Comparison of ENCODE assay signal across 13 cellular contexts in genomic region chr11:113477321-113477720, GRCh38. TPM values are rescaled to one million over a fixed set of nuclear protein-coding genes. Genes with fewer than 3 reads are reported as not detected.
A peak's percentile ranks its signal among the peaks of the same experiment; 100 is the strongest.
DNase-seq lines count a peak whose midpoint lies in the region; ATAC-seq and TF ChIP-seq lines count a peak whose summit lies in the region.
"Had no signal": no experiment of that assay in that cellular context is flagged by ENCODE, and none has a peak within 500 bp of the region (broad histone marks: within the 10 kb centered on the region; RNA-seq: fewer than 3 reads in every experiment).

No MANE protein-coding gene starts in this region.

- H3K4me1 Mint-ChIP-seq in CD4-positive, alpha-beta T cell (ENCODE audit: low read depth): peaks cover 4% of the 10 kb centered on the region

- intact Hi-C loops in CD4-positive, alpha-beta T cell (cut with DNase I, micrococcal nuclease): no loop called here

- no peak for ATAC-seq in CD4-positive, alpha-beta T cell (ENCODE audit: poor library complexity)
- ATAC-seq in HG03025 (IDR thresholded peaks at IDR 0.05; ENCODE audit: low FRiP score, unreplicated experiment): no peak
- ATAC-seq: right cardiac atrium, T-cell had no signal

- no peaks in the 10 kb centered on the region for H3K9me3 Mint-ChIP-seq in CD4-positive, alpha-beta T cell
- H3K9me3 Mint-ChIP-seq: central memory CD8-positive, alpha-beta T cell; T-cell had no signal

- CTCF ChIA-PET in CD4-positive, alpha-beta T cell (lab: Charles Lee): no interaction called here

- H3K27ac ChIP-seq in CD4-positive, alpha-beta T cell (ENCODE audit: low read depth, low read length): no peak overlapping the region
- H3K27ac ChIP-seq: esophagus muscularis mucosa had no signal

- POLR2A ChIA-PET in CD4-positive, alpha-beta T cell (lab: Charles Lee): no interaction called here

- H3K27ac Mint-ChIP-seq in CD4-positive, alpha-beta T cell: no peak overlapping the region

- no peaks in the 10 kb centered on the region for H3K9me3 ChIP-seq in CD4-positive, alpha-beta T cell (ENCODE audit: control insufficient read depth, low read length)
- H3K9me3 ChIP-seq: esophagus muscularis mucosa had no signal

- H3K27me3 Mint-ChIP-seq in CD4-positive, alpha-beta T cell: peaks cover 87% of the 10 kb centered on the region

- H3K27me3 ChIP-seq in CD4-positive, alpha-beta T cell (ENCODE audit: control insufficient read depth, insufficient read depth, low read length): peaks cover 57% of the 10 kb centered on the region

- no peak overlapping the region for H3K4me3 Mint-ChIP-seq in CD4-positive, alpha-beta T cell
- H3K4me3 Mint-ChIP-seq: central memory CD8-positive, alpha-beta T cell; T-cell had no signal

- no peaks in the 10 kb centered on the region for H3K36me3 Mint-ChIP-seq in CD4-positive, alpha-beta T cell (ENCODE audit: low read depth)
- H3K36me3 Mint-ChIP-seq: T-cell had no signal

- DNase-seq in GM10266 (ENCODE audit: extremely low spot score): no peak
- DNase-seq in NCI-H1694 treated with DMSO at 0.1 percent for 48 hours (lab: John Stamatoyannopoulos, UW): peak; percentile 68
- peak; percentile 69 for DNase-seq in RPMI7951 (ENCODE audit: low read depth)
- DNase-seq in left kidney (ENCODE audit: low read depth, low spot score): peak; percentile 63
- no peak for DNase-seq in Kasumi-1 (lab: John Stamatoyannopoulos, UW)
- no peak for DNase-seq in CD4-positive, alpha-beta T cell
- DNase-seq: activated naive CD4-positive, alpha-beta T cell treated with Interleukin-2 at 50 U/mL for 16 hours; right cardiac atrium; substantia nigra; T-cell had no signal

- TF ChIP-seq CTCF in GM10266 (IDR thresholded peaks at IDR 0.05; ENCODE audit: control insufficient read depth, insufficient read depth, low read depth, missing control alignments): peak; percentile 19
- no peak for TF ChIP-seq CTCF in CD4-positive, alpha-beta T cell (IDR thresholded peaks at IDR 0.05)

RNA-seq across cellular contexts. Expression of gene DRD2, which starts 2.1 kb away (rescaled TPM):
- total RNA-seq in RPMI7951 (2014; rRNA removed; shearing (Covaris generic)): 8.2 and 10.7 TPM in 2 replicates
- not detected for total RNA-seq in CD4-positive, alpha-beta T cell
- total RNA-seq: right cardiac atrium, T-cell had no signal

Comparison
In these comparisons a context has a peak if more than half of its experiments do, and no peak if none do; other contexts are left out.
1. DNase-seq: peak in NCI-H1694 treated with DMSO at 0.1 percent for 48 hours (single experiment), RPMI7951 (single experiment) and left kidney (single experiment); none in GM10266 (single experiment), Kasumi-1 (0 of 2) and CD4-positive, alpha-beta T cell (0 of 10).